ENCODE assay signal across 30 cellular contexts in the genomic region with DNA sequence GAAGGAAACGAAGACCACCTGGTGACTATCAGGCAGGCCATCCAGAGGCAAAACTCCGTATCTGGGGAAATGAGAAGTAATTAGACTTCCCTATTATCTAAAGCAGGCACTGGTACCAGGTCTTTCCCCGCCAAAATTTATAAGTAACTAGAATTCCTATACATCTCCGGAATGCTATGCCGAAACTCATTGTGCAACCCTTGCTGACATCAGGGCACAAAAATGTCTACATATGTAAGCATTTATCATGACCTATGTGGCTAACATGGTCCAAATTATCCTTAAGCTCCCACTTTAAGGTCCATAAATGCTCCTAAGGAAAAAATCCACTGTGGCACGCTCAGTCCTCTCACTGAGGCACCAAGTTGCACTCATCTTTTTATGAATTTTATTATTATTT. TPM values are rescaled to one million over a fixed set of nuclear protein-coding genes. Genes with fewer than 3 reads are reported as not detected.
DNase-seq lines count a peak whose midpoint lies in the region; TF ChIP-seq lines count a peak whose summit lies in the region.
"Had no signal": no experiment of that assay in that cellular context is flagged by ENCODE, and none has a peak within 500 bp of the region (broad histone marks: within the 10 kb centered on the region; RNA-seq: fewer than 3 reads in every experiment).

No MANE protein-coding gene starts in this region.

- no peak overlapping the region for H2AK5ac ChIP-seq in trophoblast cell (ENCODE audit: low read length)

- peaks cover 2% of the 10 kb centered on the region for H3K9me3 Mint-ChIP-seq in activated naive CD8-positive, alpha-beta T cell treated with anti-CD3 and anti-CD28 coated beads for 36 hours
- peaks cover 0 to 4% (median 0%) of the 10 kb centered on the region in 7 donors for H3K9me3 Mint-ChIP-seq in CD14-positive monocyte
- H3K9me3 Mint-ChIP-seq: activated CD4-positive, alpha-beta memory T cell treated with anti-CD3 and anti-CD28 coated beads, Interleukin-2, amount 10 ng/mL, durations not matched to agents 7 days and 5 days; activated naive CD8-positive, alpha-beta T cell treated with anti-CD3 and anti-CD28 coated beads, Interleukin-2, amount 50 U/mL, for 24 hours; effector memory CD8-positive, alpha-beta T cell; stimulated activated memory B cell treated with anti-CD40 and anti-IgM and Interleukin-4, amounts not matched to agents 10 μg/mL and 1 μg/mL and 100 μg/mL, for 72 hours had no signal

- H3K9me3 ChIP-seq in GM23248 (ENCODE audit: low read depth) (no peaks in the 10 kb centered on the region), trophoblast cell (ENCODE audit: insufficient read depth, low read depth, low read length) (no peaks in the 10 kb centered on the region)
- H3K9me3 ChIP-seq: body of pancreas, colonic mucosa, HAP-1, spleen, suprapubic skin had no signal

- H3K27me3 ChIP-seq in GM23248 (replicated peaks; ENCODE audit: insufficient read depth) = no peaks in the 10 kb centered on the region
- no peaks in the 10 kb centered on the region for H3K27me3 ChIP-seq in trophoblast cell (ENCODE audit: insufficient read depth, low read length)
- H3K27me3 ChIP-seq: body of pancreas, colonic mucosa, heart right ventricle, spleen, suprapubic skin had no signal

- H3K27ac ChIP-seq in GM23248 (no peak overlapping the region), trophoblast cell (ENCODE audit: low read depth, low read length) (no peak overlapping the region)
- H3K27ac ChIP-seq: body of pancreas, colonic mucosa, heart right ventricle, HL-60, spleen, suprapubic skin had no signal

- H2AFZ ChIP-seq in GM23248 = no peak overlapping the region
- H2AFZ ChIP-seq in trophoblast cell (ENCODE audit: insufficient read depth, low read length, poor library complexity) = no peak overlapping the region

- 40 to 47% methylated on average over 6 of the region's 6 CpGs for WGBS in GM23248 (ENCODE audit: low coverage in 1 of 2, low lambda C conversion rate in 2 of 2, missing lambda C conversion rate in 2 of 2), 2 experiments
- WGBS in trophoblast cell (ENCODE audit: extremely low coverage, insufficient coverage, insufficient read length) = no CpG with 5 or more reads among the region's 6 CpGs

- H3K79me2 ChIP-seq in GM23248 (ENCODE audit: insufficient read depth) (no peaks in the 10 kb centered on the region), trophoblast cell (ENCODE audit: control insufficient read depth, insufficient read depth, low read length, poor library complexity) (no peaks in the 10 kb centered on the region)

- no peaks in the 10 kb centered on the region for H3K36me3 Mint-ChIP-seq in activated naive CD8-positive, alpha-beta T cell treated with anti-CD3 and anti-CD28 coated beads for 36 hours
- H3K36me3 Mint-ChIP-seq in CD14-positive monocyte = no peaks in the 10 kb centered on the region
- H3K36me3 Mint-ChIP-seq: stimulated activated memory B cell treated with anti-CD40 and anti-IgM and Interleukin-4, amounts not matched to agents 10 μg/mL and 1 μg/mL and 100 μg/mL, for 72 hours had no signal

- H3F3A ChIP-seq in GM23248 (ENCODE audit: insufficient read depth) = no peaks in the 10 kb centered on the region

- H2BK5ac ChIP-seq in trophoblast cell (ENCODE audit: low read depth, low read length, poor library complexity) = no peak overlapping the region

- no peak overlapping the region for H4K91ac ChIP-seq in trophoblast cell (ENCODE audit: low read depth, low read length)

- no peak overlapping the region for H3K4me3 Mint-ChIP-seq in activated naive CD8-positive, alpha-beta T cell treated with anti-CD3 and anti-CD28 coated beads for 36 hours
- H3K4me3 Mint-ChIP-seq in CD14-positive monocyte = no peak overlapping the region
- H3K4me3 Mint-ChIP-seq: activated CD4-positive, alpha-beta memory T cell treated with anti-CD3 and anti-CD28 coated beads, Interleukin-2, amount 10 ng/mL, durations not matched to agents 7 days and 5 days; activated naive CD8-positive, alpha-beta T cell treated with anti-CD3 and anti-CD28 coated beads, Interleukin-2, amount 50 U/mL, for 24 hours; effector memory CD8-positive, alpha-beta T cell; stimulated activated memory B cell treated with anti-CD40 and anti-IgM and Interleukin-4, amounts not matched to agents 10 μg/mL and 1 μg/mL and 100 μg/mL, for 72 hours had no signal

- H4K20me1 ChIP-seq in GM23248 (ENCODE audit: insufficient read depth) = no peaks in the 10 kb centered on the region

- H3K36me3 ChIP-seq in GM23248 (ENCODE audit: low read depth) (no peaks in the 10 kb centered on the region), trophoblast cell (ENCODE audit: control insufficient read depth in 1 of 2, insufficient read depth in 2 of 2, low read length in 2 of 2) (no peaks in the 10 kb centered on the region)
- H3K36me3 ChIP-seq: colonic mucosa, HAP-1, heart right ventricle, spleen, suprapubic skin had no signal

- no peaks in the 10 kb centered on the region for H3K27me3 Mint-ChIP-seq in activated naive CD8-positive, alpha-beta T cell treated with anti-CD3 and anti-CD28 coated beads for 36 hours
- peaks cover 0 to 3% (median 1%) of the 10 kb centered on the region in 3 donors for H3K27me3 Mint-ChIP-seq in CD14-positive monocyte (ENCODE audit: low read depth in 3 of 3)
- H3K27me3 Mint-ChIP-seq: activated CD4-positive, alpha-beta memory T cell treated with anti-CD3 and anti-CD28 coated beads, Interleukin-2, amount 10 ng/mL, durations not matched to agents 7 days and 5 days; naive B cell; stimulated activated memory B cell treated with anti-CD40 and anti-IgM and Interleukin-4, amounts not matched to agents 10 μg/mL and 1 μg/mL and 100 μg/mL, for 72 hours had no signal

- no peak overlapping the region for H3K9ac ChIP-seq in GM23248
- no peak overlapping the region for H3K9ac ChIP-seq in trophoblast cell (ENCODE audit: low read length)

- H4K12ac ChIP-seq in trophoblast cell (ENCODE audit: low read depth, low read length) = no peak overlapping the region

- H3K14ac ChIP-seq in trophoblast cell (ENCODE audit: low read length) = no peak overlapping the region

- no peak overlapping the region for H2BK120ac ChIP-seq in trophoblast cell (ENCODE audit: insufficient read depth, low read length, poor library complexity)

- H3K9me2 ChIP-seq in GM23248 (ENCODE audit: insufficient read depth) = no peaks in the 10 kb centered on the region

- peaks cover 11% of the 10 kb centered on the region for H3K4me1 ChIP-seq in GM23248 (ENCODE audit: insufficient read depth)
- H3K4me1 ChIP-seq in trophoblast cell (ENCODE audit: control insufficient read depth in 1 of 2, insufficient read depth in 2 of 2, low read length in 2 of 2) = no peaks in the 10 kb centered on the region
- H3K4me1 ChIP-seq: body of pancreas, colonic mucosa, HAP-1, suprapubic skin had no signal

- no peak overlapping the region for H4K8ac ChIP-seq in trophoblast cell (ENCODE audit: low read depth, low read length)

- peak; percentile 41 for DNase-seq in GM23248
- peak; percentile 12 for DNase-seq in RPMI7951 (ENCODE audit: low read depth)
- DNase-seq in fibroblast of gingiva (ENCODE audit: low read depth) = peak; percentile 39
- DNase-seq in trophoblast cell = peak; percentile 86 to 94
- DNase-seq in activated T-cell treated with anti-CD3 and anti-CD28 coated beads, Interleukin-2, amount 50 U/mL, for 1 hour = no peak
- DNase-seq in activated naive CD8-positive, alpha-beta T cell treated with anti-CD3 and anti-CD28 coated beads for 36 hours = no peak
- no peak for DNase-seq in CD14-positive monocyte (ENCODE audit: low spot score)
- DNase-seq: activated CD4-positive, alpha-beta memory T cell treated with anti-CD3 and anti-CD28 coated beads, Interleukin-2, amount 10 ng/mL, durations not matched to agents 7 days and 5 days; activated CD4-positive, CD25-positive, alpha-beta regulatory T cell treated with anti-CD3 and anti-CD28 coated beads, Interleukin-2, amount 50 U/mL, for 72 hours; activated effector memory CD4-positive, alpha-beta T cell treated with Interleukin-2 at 50 U/mL for 16 hours; activated naive CD8-positive, alpha-beta T cell treated with anti-CD3 and anti-CD28 coated beads, Interleukin-2, amount 50 U/mL, for 24 hours; body of pancreas; colonic mucosa; effector memory CD8-positive, alpha-beta T cell; heart right ventricle; left cardiac atrium; naive B cell; NCI-H1105 treated with DMSO at 0.1 percent for 48 hours; NCI-H2029; NCI-H748 treated with DMSO at 0.1 percent for 48 hours; nucleus accumbens; retina; SHP77 treated with DMSO at 0.1 percent for 48 hours; spleen; stimulated activated CD4-positive, alpha-beta T cell treated with anti-CD3 and anti-CD28 coated beads, Interleukin-4, amount 100 ng/mL, for 1 hour had no signal

- H3K23ac ChIP-seq in trophoblast cell (ENCODE audit: low read length) = no peak overlapping the region

- intact Hi-C loops in CD14-positive monocyte (cut with micrococcal nuclease) = no loop called here

- no peaks in the 10 kb centered on the region for H3K79me1 ChIP-seq in trophoblast cell (ENCODE audit: low read length)

- no peak overlapping the region for H3K27ac Mint-ChIP-seq in activated naive CD8-positive, alpha-beta T cell treated with anti-CD3 and anti-CD28 coated beads for 36 hours
- no peak overlapping the region for H3K27ac Mint-ChIP-seq in CD14-positive monocyte
- H3K27ac Mint-ChIP-seq: activated CD4-positive, alpha-beta memory T cell treated with anti-CD3 and anti-CD28 coated beads, Interleukin-2, amount 10 ng/mL, durations not matched to agents 7 days and 5 days; activated naive CD8-positive, alpha-beta T cell treated with anti-CD3 and anti-CD28 coated beads, Interleukin-2, amount 50 U/mL, for 24 hours; effector memory CD8-positive, alpha-beta T cell; naive B cell; stimulated activated memory B cell treated with anti-CD40 and anti-IgM and Interleukin-4, amounts not matched to agents 10 μg/mL and 1 μg/mL and 100 μg/mL, for 72 hours had no signal

- H2BK12ac ChIP-seq in trophoblast cell (ENCODE audit: low read length) = no peak overlapping the region

- H3K18ac ChIP-seq in trophoblast cell (ENCODE audit: low read length) = no peak overlapping the region

- H3K4me1 Mint-ChIP-seq in activated naive CD8-positive, alpha-beta T cell treated with anti-CD3 and anti-CD28 coated beads for 36 hours = peaks cover 13% of the 10 kb centered on the region
- peaks cover 36% of the 10 kb centered on the region for H3K4me1 Mint-ChIP-seq in CD14-positive monocyte

- no peak overlapping the region for H3K4me2 ChIP-seq in GM23248 (ENCODE audit: unreplicated experiment)
- no peak overlapping the region for H3K4me2 ChIP-seq in trophoblast cell (ENCODE audit: low read length)

- H3K4me3 ChIP-seq in GM23248 (no peak overlapping the region), trophoblast cell (ENCODE audit: low read depth, low read length) (no peak overlapping the region)
- H3K4me3 ChIP-seq: body of pancreas, colonic mucosa, HAP-1, heart right ventricle, spleen, suprapubic skin had no signal

- H3K4ac ChIP-seq in trophoblast cell (ENCODE audit: low read depth, low read length) = no peak overlapping the region

- TF ChIP-seq CTCF in CD14-positive monocyte (IDR thresholded peaks at IDR 0.05) = no peak

- in situ Hi-C loops in GM23248 (cut with MboI) = no loop called here

RNA-seq across cellular contexts. Expression of a gene that starts 17.8 kb away (rescaled TPM):
- not detected in 2 replicates for total RNA-seq in GM23248 (2014; rRNA removed; shearing (Covaris generic))
- polyA plus RNA-seq in GM23248 (2016; fragmentation: Nextera tagmentation; extraction: Ambion mirVana) = not detected in 2 replicates
- total RNA-seq in RPMI7951 (2014; rRNA removed; shearing (Covaris generic)) = not detected in 2 replicates
- not detected in 2 replicates for polyA plus RNA-seq in trophoblast cell (2013)
- total RNA-seq in activated naive CD8-positive, alpha-beta T cell treated with anti-CD3 and anti-CD28 coated beads for 36 hours = not detected
- not detected for polyA plus RNA-seq in CD14-positive monocyte
- total RNA-seq: activated CD4-positive, alpha-beta memory T cell treated with anti-CD3 and anti-CD28 coated beads, Interleukin-2, amount 10 ng/mL, durations not matched to agents 7 days and 5 days; colonic mucosa; fibroblast of lung; heart right ventricle; left cardiac atrium; spleen had no signal
- polyA plus RNA-seq: fibroblast of lung, heart right ventricle had no signal

RNA-seq across cellular contexts. Expression of a gene that starts 24.0 kb away (rescaled TPM):
- not detected in 2 replicates for total RNA-seq in GM23248 (2014; rRNA removed; shearing (Covaris generic))
- polyA plus RNA-seq in GM23248 (2016; fragmentation: Nextera tagmentation; extraction: Ambion mirVana) (not detected in 2 replicates), CD14-positive monocyte (not detected)
- not detected in 2 replicates for total RNA-seq in RPMI7951 (2014; rRNA removed; shearing (Covaris generic))
- not detected in 2 replicates for polyA plus RNA-seq in trophoblast cell (2013)
- total RNA-seq in activated naive CD8-positive, alpha-beta T cell treated with anti-CD3 and anti-CD28 coated beads for 36 hours = not detected
- total RNA-seq: activated CD4-positive, alpha-beta memory T cell treated with anti-CD3 and anti-CD28 coated beads, Interleukin-2, amount 10 ng/mL, durations not matched to agents 7 days and 5 days; body of pancreas; colonic mucosa; fibroblast of lung; heart right ventricle; left cardiac atrium; spleen; suprapubic skin had no signal
- polyA plus RNA-seq: fibroblast of lung, heart right ventricle, spleen had no signal

Comparison
In these comparisons a context has a peak if more than half of its experiments do, and no peak if none do; other contexts are left out.
1. DNase-seq: peak in GM23248 (single experiment), RPMI7951 (single experiment), fibroblast of gingiva (single experiment) and trophoblast cell (2 of 2); none in activated T-cell treated with anti-CD3 and anti-CD28 coated beads, Interleukin-2, amount 50 U/mL, for 1 hour (single experiment), activated naive CD8-positive, alpha-beta T cell treated with anti-CD3 and anti-CD28 coated beads for 36 hours (single experiment) and CD14-positive monocyte (single experiment).